11 cellular contexts compared by ENCODE assay signal in genomic region chr19:17184381-17184841, GRCh38. TPM values are rescaled to one million over a fixed set of nuclear protein-coding genes. Genes with fewer than 3 reads are reported as not detected.
DNase-seq lines count a peak whose midpoint lies in the region; ATAC-seq, FAIRE-seq and TF ChIP-seq lines count a peak whose summit lies in the region.
"Had no signal": no experiment of that assay in that cellular context is flagged by ENCODE, and none has a peak within 500 bp of the region (broad histone marks: within the 10 kb centered on the region; RNA-seq: fewer than 3 reads in every experiment).

No MANE protein-coding gene starts in this region.

- ATAC-seq in pancreas (peak in 3 of 4 donors; percentile 18 to 45 (median 44)), GM18907 (IDR thresholded peaks at IDR 0.05; ENCODE audit: unreplicated experiment) (no peak), GM21526 (IDR thresholded peaks at IDR 0.05; ENCODE audit: low FRiP score, unreplicated experiment) (no peak)

- H3K27me3 ChIP-seq in pancreas, result no peaks in the 10 kb centered on the region
- H3K27me3 ChIP-seq: BE2C had no signal

- H3K4me3 ChIP-seq in OCI-LY7 (ENCODE audit: low read depth, low read length, poor library complexity, severe bottlenecking), result peak overlapping the region; percentile 39
- H3K4me3 ChIP-seq in pancreas, result no peak overlapping the region

- TF ChIP-seq CTCF in CD14-positive monocyte (IDR thresholded peaks at IDR 0.05), result no peak
- TF ChIP-seq CTCF in OCI-LY7 (conservative IDR thresholded peaks at IDR 0.05; ENCODE audit: low read length), result no peak
- no peak for TF ChIP-seq CTCF in pancreas (IDR thresholded peaks at IDR 0.05)

- no peaks in the 10 kb centered on the region for H3K9me3 ChIP-seq in OCI-LY7 (ENCODE audit: low read length)
- no peaks in the 10 kb centered on the region for H3K9me3 ChIP-seq in pancreas
- H3K9me3 ChIP-seq: BE2C had no signal

- no peaks in the 10 kb centered on the region for H3K9me2 ChIP-seq in OCI-LY7 (ENCODE audit: insufficient read depth, low read length)

- peaks cover 55 to 80% of the 10 kb centered on the region in 2 donors for H3K36me3 Mint-ChIP-seq in CD14-positive monocyte

- peak overlapping the region; percentile 27 to 96 (median 92) for H3K27ac Mint-ChIP-seq in CD14-positive monocyte

- H3K4me1 ChIP-seq in OCI-LY7 (ENCODE audit: insufficient read depth, low read length, poor library complexity, severe bottlenecking), result peaks cover 29% of the 10 kb centered on the region
- no peaks in the 10 kb centered on the region for H3K4me1 ChIP-seq in pancreas
- H3K4me1 ChIP-seq: BE2C had no signal

- H3K4me1 Mint-ChIP-seq in CD14-positive monocyte, result peaks cover 30% of the 10 kb centered on the region

- peaks cover 51% of the 10 kb centered on the region for H3K36me3 ChIP-seq in OCI-LY7 (ENCODE audit: insufficient read depth, low read length)
- no peaks in the 10 kb centered on the region for H3K36me3 ChIP-seq in pancreas

- H3K9me3 Mint-ChIP-seq in CD14-positive monocyte, result peaks cover 0 to 2% (median 0%) of the 10 kb centered on the region in 7 donors

- DNase-seq in CD14-positive monocyte (ENCODE audit: low spot score), result peak; percentile 66
- peak; percentile 61 for DNase-seq in OCI-LY7 (ENCODE audit: low spot score)
- DNase-seq in activated gamma-delta T cell treated with anti-CD3 and anti-CD28 coated beads, Interleukin-2, amount 50 U/mL, for 16 hours (ENCODE audit: low read depth), result peak; percentile 47
- no peak for DNase-seq in pancreas
- DNase-seq in NCI-H1694 treated with DMSO at 0.1 percent for 48 hours (lab: John Stamatoyannopoulos, UW), result no peak
- no peak for DNase-seq in NCI-H1436 (lab: John Stamatoyannopoulos, UW)
- DNase-seq: BE2C, caudate nucleus had no signal

- H2AFZ ChIP-seq in OCI-LY7 (ENCODE audit: low read length), result peak overlapping the region; percentile 38; the same call in 1 of the 2 replicates

- CTCF ChIA-PET in OCI-LY7 (lab: Charles Lee; ENCODE audit: unreplicated experiment), result no interaction called here

- WGBS in pancreas, 2 donors, result 94 to 95% methylated on average over 12 of the region's 12 CpGs

- POLR2A ChIA-PET in OCI-LY7 (lab: Charles Lee), result interaction anchor here (0.6 to 1.3 kb wide), 4 partner anchors 13 to 112 kb away, joined by 3 to 7 read pairs (median 4); partner anchors contain the start of gene ANKLE1

- H3K4me3 Mint-ChIP-seq in CD14-positive monocyte, result peak overlapping the region in 1 of 2 donors; percentile 75

- intact Hi-C loops in CD14-positive monocyte (cut with micrococcal nuclease) (loop anchor here (5.0 kb wide), 2 partner anchors 117 to 412 kb away; no protein-coding TSS in a partner anchor), OCI-LY7 (cut with micrococcal nuclease; ENCODE audit: unreplicated experiment) (no loop called here), pancreas (cut with DNase I) (no loop called here)

- peak overlapping the region; percentile 69 for H3K4me2 ChIP-seq in OCI-LY7 (ENCODE audit: low read length)

- BruUV-seq in OCI-LY7 (replicated peaks; lab: Mats Ljungman, UMichigan), result no TSS peak

- H4K20me1 ChIP-seq in OCI-LY7 (ENCODE audit: insufficient read depth, low read length), result no peaks in the 10 kb centered on the region

- H3K27ac ChIP-seq in OCI-LY7 (ENCODE audit: low read depth, low read length, poor library complexity, severe bottlenecking) (peak overlapping the region; percentile 79), pancreas (no peak overlapping the region)

- peaks cover 0 to 3% (median 0%) of the 10 kb centered on the region in 3 donors for H3K27me3 Mint-ChIP-seq in CD14-positive monocyte (ENCODE audit: low read depth in 3 of 3)

- no peaks in the 10 kb centered on the region for H3K79me2 ChIP-seq in OCI-LY7 (ENCODE audit: insufficient read depth, low read depth, low read length)

- FAIRE-seq in pancreas (lab: Jason Lieb, UNC), result no peak
- FAIRE-seq: HTR-8/SVneo had no signal

RNA-seq across cellular contexts. Expression of gene USE1, which starts 30.7 kb away (rescaled TPM):
- polyA plus RNA-seq in CD14-positive monocyte, result 10 to 100 TPM; 26.5 to 29.7 TPM
- total RNA-seq in OCI-LY7 (2014; rRNA removed; shearing (Covaris generic)), result 31.2 TPM in 2 replicates
- 25.4 and 28.6 TPM in 2 replicates for total RNA-seq in OCI-LY7 (2022)
- total RNA-seq in pancreas, result 10 to 100 TPM; 12.8 to 22.4 (median 16.4) TPM
- 10 to 100 TPM; 43.3 to 46.6 TPM for polyA plus RNA-seq in pancreas

RNA-seq across cellular contexts. Expression of gene OCEL1, which starts 41.6 kb away (rescaled TPM):
- polyA plus RNA-seq in CD14-positive monocyte, result 10 to 100 TPM; 57.6 to 59.9 TPM
- 5.9 and 10.2 TPM in 2 replicates for total RNA-seq in OCI-LY7 (2014; rRNA removed; shearing (Covaris generic))
- total RNA-seq in OCI-LY7 (2022), result 29.5 and 38.8 TPM in 2 replicates
- total RNA-seq in pancreas, result 10 to 100 TPM; 13.4 to 19.6 (median 16.9) TPM
- 10 to 100 TPM; 20.9 to 28.4 TPM for polyA plus RNA-seq in pancreas

Comparison
In these comparisons a context has a peak if more than half of its experiments do, and no peak if none do; other contexts are left out.
1. DNase-seq: peak in CD14-positive monocyte (single experiment), OCI-LY7 (single experiment) and activated gamma-delta T cell treated with anti-CD3 and anti-CD28 coated beads, Interleukin-2, amount 50 U/mL, for 16 hours (single experiment); none in pancreas (0 of 6), NCI-H1694 treated with DMSO at 0.1 percent for 48 hours (single experiment) and NCI-H1436 (single experiment).
2. ATAC-seq: peak in pancreas (3 of 4); none in GM18907 (single experiment) and GM21526 (single experiment).
3. intact Hi-C loops: an anchor here in CD14-positive monocyte (5.0 kb wide); none called in OCI-LY7 and pancreas.